1 cellular context compared by ENCODE assay signal in the genomic region with DNA sequence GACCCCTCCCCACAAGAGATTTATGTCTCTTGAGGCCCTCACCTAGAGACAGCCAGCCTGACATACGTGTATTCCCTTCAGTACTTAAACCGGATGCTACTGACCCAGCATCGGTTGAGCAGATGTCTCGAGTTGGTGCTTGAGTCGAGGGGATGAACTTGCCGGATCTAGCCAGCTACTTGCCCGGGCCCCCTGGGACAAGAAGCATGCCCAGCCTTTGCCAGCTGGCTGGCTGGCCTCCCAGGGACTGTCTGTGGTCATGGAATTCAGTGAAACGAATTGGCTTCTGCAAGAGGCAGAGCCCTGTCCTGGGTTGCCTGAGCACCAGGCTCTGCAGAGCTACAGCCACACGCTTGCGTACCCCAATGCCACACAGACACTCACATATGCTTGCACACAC.
TF ChIP-seq lines count a peak whose summit lies in the region.

No MANE protein-coding gene starts in this region.

TF ChIP-seq in WTC11, 78 proteins besides CTCF, POLR2A, EP300 and RAD21 (continued from another document):
- TF ChIP-seq JAZF1 (CRISPR knock-in tag; IDR thresholded peaks at IDR 0.05) (no peak), MYBL2 (CRISPR knock-in tag; IDR thresholded peaks at IDR 0.05) (no peak), PRRX2 (CRISPR knock-in tag; IDR thresholded peaks at IDR 0.05) (no peak), GRHL2 (CRISPR knock-in tag; IDR thresholded peaks at IDR 0.05; ENCODE audit: insufficient replicate concordance, severe bottlenecking) (no peak), NFE2L1 (CRISPR knock-in tag; IDR thresholded peaks at IDR 0.05) (no peak), TEAD4 (CRISPR knock-in tag; IDR thresholded peaks at IDR 0.05) (no peak), KAT7 (CRISPR knock-in tag; IDR thresholded peaks at IDR 0.05; ENCODE audit: borderline replicate concordance) (no peak), CBFB (CRISPR knock-in tag; IDR thresholded peaks at IDR 0.05; ENCODE audit: low read depth) (no peak)
- TF ChIP-seq, protein P1, sequence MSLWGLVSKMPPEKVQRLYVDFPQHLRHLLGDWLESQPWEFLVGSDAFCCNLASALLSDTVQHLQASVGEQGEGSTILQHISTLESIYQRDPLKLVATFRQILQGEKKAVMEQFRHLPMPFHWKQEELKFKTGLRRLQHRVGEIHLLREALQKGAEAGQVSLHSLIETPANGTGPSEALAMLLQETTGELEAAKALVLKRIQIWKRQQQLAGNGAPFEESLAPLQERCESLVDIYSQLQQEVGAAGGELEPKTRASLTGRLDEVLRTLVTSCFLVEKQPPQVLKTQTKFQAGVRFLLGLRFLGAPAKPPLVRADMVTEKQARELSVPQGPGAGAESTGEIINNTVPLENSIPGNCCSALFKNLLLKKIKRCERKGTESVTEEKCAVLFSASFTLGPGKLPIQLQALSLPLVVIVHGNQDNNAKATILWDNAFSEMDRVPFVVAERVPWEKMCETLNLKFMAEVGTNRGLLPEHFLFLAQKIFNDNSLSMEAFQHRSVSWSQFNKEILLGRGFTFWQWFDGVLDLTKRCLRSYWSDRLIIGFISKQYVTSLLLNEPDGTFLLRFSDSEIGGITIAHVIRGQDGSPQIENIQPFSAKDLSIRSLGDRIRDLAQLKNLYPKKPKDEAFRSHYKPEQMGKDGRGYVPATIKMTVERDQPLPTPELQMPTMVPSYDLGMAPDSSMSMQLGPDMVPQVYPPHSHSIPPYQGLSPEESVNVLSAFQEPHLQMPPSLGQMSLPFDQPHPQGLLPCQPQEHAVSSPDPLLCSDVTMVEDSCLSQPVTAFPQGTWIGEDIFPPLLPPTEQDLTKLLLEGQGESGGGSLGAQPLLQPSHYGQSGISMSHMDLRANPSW (CRISPR knock-in tag; conservative IDR thresholded peaks at IDR 0.05; ENCODE audit: low read depth) = no peak
- TF ChIP-seq, protein P2, sequence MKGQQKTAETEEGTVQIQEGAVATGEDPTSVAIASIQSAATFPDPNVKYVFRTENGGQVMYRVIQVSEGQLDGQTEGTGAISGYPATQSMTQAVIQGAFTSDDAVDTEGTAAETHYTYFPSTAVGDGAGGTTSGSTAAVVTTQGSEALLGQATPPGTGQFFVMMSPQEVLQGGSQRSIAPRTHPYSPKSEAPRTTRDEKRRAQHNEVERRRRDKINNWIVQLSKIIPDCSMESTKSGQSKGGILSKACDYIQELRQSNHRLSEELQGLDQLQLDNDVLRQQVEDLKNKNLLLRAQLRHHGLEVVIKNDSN (CRISPR knock-in tag; IDR thresholded peaks at IDR 0.05) = no peak
- TF ChIP-seq, protein P3, sequence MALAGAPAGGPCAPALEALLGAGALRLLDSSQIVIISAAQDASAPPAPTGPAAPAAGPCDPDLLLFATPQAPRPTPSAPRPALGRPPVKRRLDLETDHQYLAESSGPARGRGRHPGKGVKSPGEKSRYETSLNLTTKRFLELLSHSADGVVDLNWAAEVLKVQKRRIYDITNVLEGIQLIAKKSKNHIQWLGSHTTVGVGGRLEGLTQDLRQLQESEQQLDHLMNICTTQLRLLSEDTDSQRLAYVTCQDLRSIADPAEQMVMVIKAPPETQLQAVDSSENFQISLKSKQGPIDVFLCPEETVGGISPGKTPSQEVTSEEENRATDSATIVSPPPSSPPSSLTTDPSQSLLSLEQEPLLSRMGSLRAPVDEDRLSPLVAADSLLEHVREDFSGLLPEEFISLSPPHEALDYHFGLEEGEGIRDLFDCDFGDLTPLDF (CRISPR knock-in tag; IDR thresholded peaks at IDR 0.05) = no peak
TF ChIP-seq in WTC11: peak in this region for 0.
